In genomic region chr6:138517635-138518034, GRCh38 we compare ENCODE assay signal across 8 cellular contexts. TPM values are rescaled to one million over a fixed set of nuclear protein-coding genes. Genes with fewer than 3 reads are reported as not detected.
DNase-seq lines count a peak whose midpoint lies in the region; ATAC-seq and TF ChIP-seq lines count a peak whose summit lies in the region.

No MANE protein-coding gene starts in this region.

- TF ChIP-seq POLR2A in Peyer's patch (IDR thresholded peaks at IDR 0.05) (no peak), heart left ventricle (IDR thresholded peaks at IDR 0.05) (no peak)

- intact Hi-C loops in heart left ventricle (cut with DNase I) = loop anchor here in 8 of 10 donors (5.0 to 10.0 kb wide), 4 partner anchors 83 to 403 kb away; no protein-coding TSS in a partner anchor

- peaks cover 7% of the 10 kb centered on the region for H3K27me3 Mint-ChIP-seq in activated T-helper 17 cell treated with anti-CD3 and anti-CD28 coated beads, Interleukin-2, amount 50 U/mL, for 72 hours

- H3K4me3 Mint-ChIP-seq in activated T-helper 17 cell treated with anti-CD3 and anti-CD28 coated beads, Interleukin-2, amount 50 U/mL, for 72 hours = no peak overlapping the region

- H3K36me3 ChIP-seq in Peyer's patch (no peaks in the 10 kb centered on the region), heart left ventricle (no peaks in the 10 kb centered on the region)

- DNase-seq in ACHN (peak; percentile 31), Peyer's patch (peak; percentile 39 to 88 (median 67)), heart left ventricle (peak in 2 of 5 donors; percentile 19 to 26), NCI-H526 treated with DMSO at 0.1 percent for 48 hours (lab: John Stamatoyannopoulos, UW) (no peak)
- peak; percentile 28 to 42 for DNase-seq in stimulated activated CD4-positive, alpha-beta T cell treated with anti-CD3 and anti-CD28 coated beads, Interleukin-1b, Interleukin-23, amount 100 ng/mL, for 4 hours (ENCODE audit: low read depth in 2 of 2)

- H3K27me3 ChIP-seq in Peyer's patch = no peaks in the 10 kb centered on the region
- H3K27me3 ChIP-seq in heart left ventricle = no peaks in the 10 kb centered on the region

- in situ Hi-C loops in ACHN (cut with HindIII; ENCODE audit: low pct_ligation_motif_present, low pct_unique_long_range_greater_than_20kb, low sequenced_read_pairs) = no loop called here

- peaks cover 0 to 4% (median 2%) of the 10 kb centered on the region in 4 donors for H3K9me3 ChIP-seq in Peyer's patch
- peaks cover 0 to 5% (median 0%) of the 10 kb centered on the region in 12 donors for H3K9me3 ChIP-seq in heart left ventricle

- WGBS in heart left ventricle, 4 donors = 88 to 94% (median 92%) methylated on average over 3 of the region's 3 CpGs

- peak; percentile 95 for ATAC-seq in GM18858 (IDR thresholded peaks at IDR 0.05; ENCODE audit: unreplicated experiment)
- ATAC-seq in HG03064 (IDR thresholded peaks at IDR 0.05; ENCODE audit: low read depth, unreplicated experiment) = peak; percentile 88
- ATAC-seq in activated T-helper 17 cell treated with anti-CD3 and anti-CD28 coated beads, Interleukin-2, amount 50 U/mL, for 72 hours (replicated peaks) = peak; percentile 87
- peak in 3 of 4 donors; percentile 37 to 67 (median 51) for ATAC-seq in heart left ventricle

- no peaks in the 10 kb centered on the region for H3K4me1 ChIP-seq in Peyer's patch
- H3K4me1 ChIP-seq in heart left ventricle = peaks cover 0 to 44% (median 16%) of the 10 kb centered on the region in 12 donors

- H3K27ac Mint-ChIP-seq in activated T-helper 17 cell treated with anti-CD3 and anti-CD28 coated beads, Interleukin-2, amount 50 U/mL, for 72 hours = no peak overlapping the region

- no peaks in the 10 kb centered on the region for H3K36me3 Mint-ChIP-seq in activated T-helper 17 cell treated with anti-CD3 and anti-CD28 coated beads, Interleukin-2, amount 50 U/mL, for 72 hours (ENCODE audit: low read depth)

- peaks cover 5% of the 10 kb centered on the region for H3K4me1 Mint-ChIP-seq in activated T-helper 17 cell treated with anti-CD3 and anti-CD28 coated beads, Interleukin-2, amount 50 U/mL, for 72 hours

- TF ChIP-seq CTCF in Peyer's patch (IDR thresholded peaks at IDR 0.05) (peak; percentile 14 to 88 (median 73)), heart left ventricle (IDR thresholded peaks at IDR 0.05) (peak; percentile 25 to 64 (median 50))

- no peak overlapping the region for H3K4me3 ChIP-seq in Peyer's patch
- no peak overlapping the region for H3K4me3 ChIP-seq in heart left ventricle

- no peak overlapping the region for H3K27ac ChIP-seq in Peyer's patch
- no peak overlapping the region for H3K27ac ChIP-seq in heart left ventricle

- no peaks in the 10 kb centered on the region for H3K9me3 Mint-ChIP-seq in activated T-helper 17 cell treated with anti-CD3 and anti-CD28 coated beads, Interleukin-2, amount 50 U/mL, for 72 hours

RNA-seq across cellular contexts. Expression of gene NHSL1, which starts 18.3 kb away (rescaled TPM):
- total RNA-seq in Peyer's patch (100 to 1,000 TPM in 3 of 4 donors, 10 to 100 TPM in 1; 48.7 to 187 (median 160) TPM), heart left ventricle (100 to 1,000 TPM in 1 of 9 donors, 10 to 100 TPM in 8; 35.6 to 103 (median 51.7) TPM)
- 1 to 10 TPM in 1 of 2 donors, under 1 TPM in 1; 0.82 to 1.1 TPM for total RNA-seq in activated T-helper 17 cell treated with anti-CD3 and anti-CD28 coated beads, Interleukin-2, amount 50 U/mL, for 72 hours
- 10 to 100 TPM; 13.9 to 17.3 TPM for polyA plus RNA-seq in heart left ventricle

Comparison
In these comparisons a context has a peak if more than half of its experiments do, and no peak if none do; other contexts are left out.
1. RNA of gene NHSL1, which starts 18.3 kb away (total RNA-seq): 48.7 to 187 TPM in Peyer's patch and 35.6 to 103 TPM in heart left ventricle; 0.82 to 1.1 TPM in activated T-helper 17 cell treated with anti-CD3 and anti-CD28 coated beads, Interleukin-2, amount 50 U/mL, for 72 hours; every median in the first group is over 10 times any median in the second.
2. Peak in every context shown above with its lines, with median percentiles within 50 percentile points of each other: ATAC-seq.